In the genomic region with DNA sequence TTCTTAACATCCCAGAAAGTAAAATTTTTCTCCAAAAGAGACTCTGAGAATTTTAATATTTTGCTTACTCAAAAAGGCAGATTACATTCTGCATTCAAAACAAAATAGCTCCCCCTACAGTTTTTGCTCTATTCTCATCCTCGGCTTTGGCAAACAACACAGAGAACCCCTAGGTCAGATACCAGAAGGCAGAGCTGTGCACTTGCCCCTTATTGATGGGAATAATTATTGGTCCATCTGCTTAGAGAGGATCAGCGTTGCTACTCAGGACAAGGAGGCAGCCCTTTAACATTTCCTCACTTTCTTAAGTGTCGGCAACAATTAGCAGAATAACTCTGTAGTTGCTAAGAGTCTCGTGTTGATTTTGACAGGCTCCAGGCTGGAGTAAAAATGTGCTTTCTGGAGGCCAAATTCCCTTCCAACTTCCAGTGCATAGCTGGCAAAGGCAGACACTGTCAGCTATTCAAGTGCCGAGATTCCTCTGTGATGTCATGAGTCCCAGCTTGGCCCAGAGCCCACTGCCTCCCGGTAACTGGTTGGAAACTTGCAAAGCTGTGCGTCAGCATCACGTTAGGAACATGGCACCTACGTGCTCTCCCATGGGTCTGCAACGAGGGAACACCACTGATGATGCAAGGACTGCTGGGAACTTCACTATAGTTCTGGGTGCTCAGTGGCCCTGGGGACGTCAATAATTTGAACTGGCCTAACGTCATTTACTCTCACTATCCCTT, we compare ENCODE assay signal across 8 cellular contexts.
A peak's percentile ranks its signal among the peaks of the same experiment; 100 is the strongest.
DNase-seq lines count a peak whose midpoint lies in the region; ATAC-seq and TF ChIP-seq lines count a peak whose summit lies in the region.

No MANE protein-coding gene starts in this region.

- no peaks in the 10 kb centered on the region for H3K36me3 Mint-ChIP-seq in T-helper 17 cell (ENCODE audit: low read depth)

- H3K4me3 ChIP-seq in adrenal gland (no peak overlapping the region), sigmoid colon (no peak overlapping the region)

- H3K4me1 ChIP-seq in adrenal gland (replicated peaks in 1 of 2) (no peaks in the 10 kb centered on the region), sigmoid colon (peaks cover 0 to 24% (median 21%) of the 10 kb centered on the region in 4 donors)

- H3K36me3 ChIP-seq in adrenal gland (replicated peaks in 1 of 2) = no peaks in the 10 kb centered on the region
- no peaks in the 10 kb centered on the region for H3K36me3 ChIP-seq in sigmoid colon

- intact Hi-C loops in adrenal gland (cut with DNase I) = loop anchor here (10.0 kb wide), 1 partner anchor 636 kb away; no protein-coding TSS in a partner anchor
- intact Hi-C loops in left ventricle myocardium superior (cut with micrococcal nuclease) = no loop called here
- intact Hi-C loops in sigmoid colon (cut with DNase I) = loop anchor here (2.0 to 5.0 kb wide), 3 partner anchors 242 to 638 kb away; a partner anchor contains a TSS

- ATAC-seq in left ventricle myocardium superior (peak; percentile 90), GM21367 (IDR thresholded peaks at IDR 0.05; ENCODE audit: unreplicated experiment) (no peak), T-helper 17 cell (no peak), HG03442 (IDR thresholded peaks at IDR 0.05; ENCODE audit: unreplicated experiment) (no peak)

- TF ChIP-seq EP300 in sigmoid colon (IDR thresholded peaks at IDR 0.05) = peak; percentile 100

- H3K9me3 ChIP-seq in adrenal gland (replicated peaks in 1 of 3) (no peaks in the 10 kb centered on the region), sigmoid colon (no peaks in the 10 kb centered on the region), T-helper 17 cell (ENCODE audit: control insufficient read depth, low read length, poor library complexity, severe bottlenecking) (no peaks in the 10 kb centered on the region)

- DNase-seq in HCEC 1CT = peak; percentile 73
- peak; percentile 45 to 94 (median 78) for DNase-seq in adrenal gland
- peak; percentile 86 for DNase-seq in left ventricle myocardium superior
- peak; percentile 98 for DNase-seq in sigmoid colon
- no peak for DNase-seq in KBM-7
- DNase-seq in T-helper 17 cell = no peak

- 34 to 45% (median 41%) methylated on average over 11 to 12 of the region's 12 CpGs for WGBS in adrenal gland, 4 donors
- WGBS in sigmoid colon, 2 donors = 56 to 61% methylated on average over 12 of the region's 12 CpGs

- TF ChIP-seq CTCF in adrenal gland (IDR thresholded peaks at IDR 0.05) = peak; percentile 6 to 51 (median 42)
- TF ChIP-seq CTCF in sigmoid colon (IDR thresholded peaks at IDR 0.05) = peak in 3 of 4 experiments; percentile 7 to 42 (median 29)

- no peaks in the 10 kb centered on the region for H3K4me1 Mint-ChIP-seq in T-helper 17 cell

- no peak overlapping the region for H3K4me3 Mint-ChIP-seq in T-helper 17 cell

- H3K27me3 Mint-ChIP-seq in T-helper 17 cell = no peaks in the 10 kb centered on the region

- in situ Hi-C loops in KBM-7 (cut with MboI; ENCODE audit: low pct_unique_long_range_greater_than_20kb, low sequenced_read_pairs) = no loop called here

- peak overlapping the region in 2 of 5 donors; percentile 35 to 75 for H3K27ac ChIP-seq in adrenal gland
- peak overlapping the region; percentile 62 to 82 (median 66) for H3K27ac ChIP-seq in sigmoid colon

- H3K27me3 ChIP-seq in adrenal gland (no peaks in the 10 kb centered on the region), sigmoid colon (no peaks in the 10 kb centered on the region)

- no peak overlapping the region for H3K27ac Mint-ChIP-seq in T-helper 17 cell

- TF ChIP-seq POLR2A in adrenal gland (IDR thresholded peaks at IDR 0.05) (no peak), sigmoid colon (IDR thresholded peaks at IDR 0.05) (no peak)

Comparison
In these comparisons a context has a peak if more than half of its experiments do, and no peak if none do; other contexts are left out.
1. DNase-seq: peak in HCEC 1CT (single experiment), adrenal gland (7 of 7), left ventricle myocardium superior (single experiment) and sigmoid colon (single experiment); none in KBM-7 (single experiment) and T-helper 17 cell (0 of 3).